In genomic region chr18:68241881-68242280, GRCh38 we compare ENCODE assay signal across 19 cellular contexts.
A peak's percentile ranks its signal among the peaks of the same experiment; 100 is the strongest.
DNase-seq lines count a peak whose midpoint lies in the region; ATAC-seq, FAIRE-seq and TF ChIP-seq lines count a peak whose summit lies in the region.
"Had no signal": no experiment of that assay in that cellular context is flagged by ENCODE, and none has a peak within 500 bp of the region (broad histone marks: within the 10 kb centered on the region; RNA-seq: fewer than 3 reads in every experiment).

No MANE protein-coding gene starts in this region.

- no peaks in the 10 kb centered on the region for H3K9me1 ChIP-seq in IMR-90 (ENCODE audit: insufficient read depth, low read length)

- H2BK20ac ChIP-seq in IMR-90 (ENCODE audit: low read depth, low read length) = no peak overlapping the region

- no peak overlapping the region for H4K5ac ChIP-seq in IMR-90 (ENCODE audit: low read depth, low read length)

- H3K9me3 ChIP-seq in HepG2 (ENCODE audit: low read length) = no peaks in the 10 kb centered on the region
- H3K9me3 ChIP-seq in right lobe of liver = no peaks in the 10 kb centered on the region
- H3K9me3 ChIP-seq in IMR-90 (ENCODE audit: control insufficient read depth, insufficient read depth, low read length) = 0 out of 2 replicates have a peak, but pooled peaks cover 2% of the 10 kb centered on the region
- no peaks in the 10 kb centered on the region for H3K9me3 ChIP-seq in neural cell (ENCODE audit: low read length)
- H3K9me3 ChIP-seq: Caco-2 had no signal

- BruUV-seq in HepG2 (replicated peaks; lab: Mats Ljungman, UMichigan) (no TSS peak), IMR-90 (replicated peaks; lab: Mats Ljungman, UMichigan) (no TSS peak)

- H3K27me3 ChIP-seq in HepG2 (ENCODE audit: control insufficient read depth in 1 of 2, insufficient read depth in 2 of 2, low read length in 2 of 2) (no peaks in the 10 kb centered on the region), right lobe of liver (no peaks in the 10 kb centered on the region), IMR-90 (ENCODE audit: control insufficient read depth, insufficient read depth, low read length) (no peaks in the 10 kb centered on the region), neural cell (ENCODE audit: insufficient read depth, low read depth, low read length) (no peaks in the 10 kb centered on the region)
- H3K27me3 ChIP-seq: BLaER1 treated with 17β-estradiol and CSF1 and Interleukin-3, amounts not matched to agents 10 nM and 100 nM had no signal

- intact Hi-C loops in HepG2 (cut with micrococcal nuclease; ENCODE audit: unreplicated experiment) = no loop called here
- intact Hi-C loops in right lobe of liver (cut with DNase I) = no loop called here
- intact Hi-C loops in IMR-90 (cut with micrococcal nuclease) = no loop called here

- no peak for TF ChIP-seq CTCF in HepG2 (CRISPR knock-in tag; IDR thresholded peaks at IDR 0.05)
- TF ChIP-seq CTCF in right lobe of liver (IDR thresholded peaks at IDR 0.05) = no peak
- TF ChIP-seq CTCF in IMR-90 (conservative IDR thresholded peaks at IDR 0.05; ENCODE audit: low read depth, low read length) = no peak
- no peak for TF ChIP-seq CTCF in neural cell (IDR thresholded peaks at IDR 0.05; ENCODE audit: poor library complexity, severe bottlenecking)

- H2AK5ac ChIP-seq in IMR-90 (ENCODE audit: low read depth, low read length) = no peak overlapping the region

- H3K4ac ChIP-seq in IMR-90 (ENCODE audit: low read depth, low read length) = no peak overlapping the region

- H3K9ac ChIP-seq in HepG2 (ENCODE audit: insufficient read depth, low read depth, low read length) = no peak overlapping the region
- no peak overlapping the region for H3K9ac ChIP-seq in IMR-90 (ENCODE audit: low read depth, low read length)
- no peak overlapping the region for H3K9ac ChIP-seq in neural cell (ENCODE audit: low read length)
- H3K9ac ChIP-seq: BLaER1 treated with 17β-estradiol and CSF1 and Interleukin-3, amounts not matched to agents 10 nM and 100 nM had no signal

- in situ Hi-C loops in HepG2 (cut with HindIII; ENCODE audit: extremely low pct_ligation_motif_present, low pct_unique_long_range_greater_than_20kb) = no loop called here
- in situ Hi-C loops in IMR-90 (cut with MboI; ENCODE audit: low sequenced_read_pairs) = no loop called here

- dilution Hi-C loops in IMR-90 (cut with HindIII; ENCODE audit: low sequenced_read_pairs, unreplicated experiment) = no loop called here

- H3F3A ChIP-seq in neural cell (ENCODE audit: insufficient read depth, low read length, poor library complexity, severe bottlenecking) = no peaks in the 10 kb centered on the region

- no peak for FAIRE-seq in HepG2 (lab: Jason Lieb, UNC)
- FAIRE-seq: G401.6, GM12891, GM19239 had no signal

- H2AK9ac ChIP-seq in IMR-90 (replicated peaks; ENCODE audit: low read depth, low read length, poor library complexity) = no peak overlapping the region

- H2BK5ac ChIP-seq in IMR-90 (ENCODE audit: low read depth, low read length, poor library complexity, severe bottlenecking) = no peak overlapping the region

- no peak overlapping the region for H2BK15ac ChIP-seq in IMR-90 (ENCODE audit: low read depth, low read length)

- H2BK120ac ChIP-seq in IMR-90 (ENCODE audit: low read depth, low read length) = no peak overlapping the region

- no peaks in the 10 kb centered on the region for H3K36me3 ChIP-seq in HepG2 (replicated peaks in 1 of 2; ENCODE audit: control insufficient read depth in 1 of 2, insufficient read depth in 2 of 2, low read length in 2 of 2)
- H3K36me3 ChIP-seq in right lobe of liver = no peaks in the 10 kb centered on the region
- no peaks in the 10 kb centered on the region for H3K36me3 ChIP-seq in IMR-90 (ENCODE audit: control insufficient read depth, insufficient read depth, low read length)
- H3K36me3 ChIP-seq in neural cell (ENCODE audit: insufficient read depth, low read length) = no peaks in the 10 kb centered on the region
- H3K36me3 ChIP-seq: BLaER1 treated with 17β-estradiol and CSF1 and Interleukin-3, amounts not matched to agents 10 nM and 100 nM had no signal

- H3K56ac ChIP-seq in IMR-90 (ENCODE audit: extremely low read depth, insufficient read depth, low read length) = no peak overlapping the region

- H3K79me2 ChIP-seq in HepG2 (ENCODE audit: insufficient read depth, low read length) = no peaks in the 10 kb centered on the region
- H3K79me2 ChIP-seq in neural cell (replicated peaks; ENCODE audit: insufficient read depth, low read length) = no peaks in the 10 kb centered on the region

- no peak overlapping the region for H3K23ac ChIP-seq in IMR-90 (ENCODE audit: low read depth, low read length)

- POLR2A ChIA-PET in HepG2 (lab: Yijun Ruan, JAX) (no interaction called here), IMR-90 (lab: Charles Lee; ENCODE audit: unreplicated experiment) (no interaction called here)

- H4K8ac ChIP-seq in IMR-90 (ENCODE audit: low read depth in 2 of 2, low read length in 2 of 2) = no peak overlapping the region

- TF ChIP-seq EP300 in HepG2 (IDR thresholded peaks at IDR 0.05; ENCODE audit: low read depth in 2 of 2, low read length in 2 of 2) (no peak), HepG2 (CRISPR knock-in tag; IDR thresholded peaks at IDR 0.05; ENCODE audit: borderline replicate concordance) (no peak), neural cell (conservative IDR thresholded peaks at IDR 0.05; ENCODE audit: poor library complexity, severe bottlenecking) (peak; percentile 62)

- H4K20me1 ChIP-seq in HepG2 (ENCODE audit: insufficient read depth, low read length) (no peaks in the 10 kb centered on the region), IMR-90 (ENCODE audit: insufficient read depth, low read length) (no peaks in the 10 kb centered on the region), neural cell (ENCODE audit: insufficient read depth) (no peaks in the 10 kb centered on the region)
- H4K20me1 ChIP-seq: BLaER1 treated with 17β-estradiol and CSF1 and Interleukin-3, amounts not matched to agents 10 nM and 100 nM had no signal

- H3K4me1 ChIP-seq in HepG2 (ENCODE audit: insufficient read depth, low read length) = no peaks in the 10 kb centered on the region
- no peaks in the 10 kb centered on the region for H3K4me1 ChIP-seq in right lobe of liver
- H3K4me1 ChIP-seq in IMR-90 (ENCODE audit: control insufficient read depth, insufficient read depth, low read length) = no peaks in the 10 kb centered on the region
- H3K4me1 ChIP-seq: BLaER1 treated with 17β-estradiol and CSF1 and Interleukin-3, amounts not matched to agents 10 nM and 100 nM; Caco-2 had no signal

- H2AFZ ChIP-seq in HepG2 (ENCODE audit: low read length) (no peak overlapping the region), IMR-90 (replicated peaks; ENCODE audit: low read length, poor library complexity) (no peak overlapping the region), neural cell (ENCODE audit: low read depth, low read length) (no peak overlapping the region)

- H3K9me2 ChIP-seq in neural cell (ENCODE audit: insufficient read depth, low read length) = no peaks in the 10 kb centered on the region

- no peak overlapping the region for H3K14ac ChIP-seq in IMR-90 (replicated peaks; ENCODE audit: low read depth, low read length)

- CTCF ChIA-PET in HepG2 (lab: Yijun Ruan, JAX; ENCODE audit: low intra/inter-chr PET ratio, low total read pairs) = no interaction called here
- CTCF ChIA-PET in IMR-90 (lab: Yijun Ruan, JAX) = no interaction called here

- no peak overlapping the region for H3K4me3 ChIP-seq in HepG2 (replicated peaks in 1 of 3; ENCODE audit: insufficient read depth in 1 of 3, low read depth in 2 of 3, low read length in 3 of 3)
- H3K4me3 ChIP-seq in right lobe of liver = no peak overlapping the region
- H3K4me3 ChIP-seq in IMR-90 (ENCODE audit: insufficient read depth, low read depth, low read length) = no peak overlapping the region
- H3K4me3 ChIP-seq in neural cell (ENCODE audit: low read length) = no peak overlapping the region
- H3K4me3 ChIP-seq: BLaER1 treated with 17β-estradiol and CSF1 and Interleukin-3, amounts not matched to agents 10 nM and 100 nM had no signal

- no peak overlapping the region for H4K91ac ChIP-seq in IMR-90 (ENCODE audit: insufficient read depth, low read depth, low read length)

- H3K79me1 ChIP-seq in IMR-90 (ENCODE audit: low read depth in 1 of 2, low read length in 2 of 2) = no peaks in the 10 kb centered on the region

- ATAC-seq in HepG2 = no peak
- no peak for ATAC-seq in right lobe of liver
- ATAC-seq in IMR-90 (ENCODE audit: low read depth) = no peak
- ATAC-seq: CD8-positive, alpha-beta T cell had no signal

- DNase-seq in HepG2 (ENCODE audit: low spot score) (no peak), right lobe of liver (no peak), IMR-90 (no peak), NCI-H226 (no peak), SK-N-DZ (ENCODE audit: low spot score) (no peak)
- DNase-seq: 8988T; AML-193; Caco-2; Calu3; CD4-positive, alpha-beta T cell; CD8-positive, alpha-beta T cell; DMS79 treated with DMSO at 0.1 percent for 48 hours; GF-D8 had no signal

- TF ChIP-seq POLR2A in HepG2 (IDR thresholded peaks at IDR 0.05; ENCODE audit: insufficient read depth in 1 of 2, low read depth in 2 of 2, low read length in 2 of 2) (no peak), right lobe of liver (IDR thresholded peaks at IDR 0.05) (no peak), IMR-90 (IDR thresholded peaks at IDR 0.05; ENCODE audit: low read depth, low read length) (no peak)

- H3K4me2 ChIP-seq in HepG2 (ENCODE audit: low read depth, low read length) (no peak overlapping the region), IMR-90 (ENCODE audit: low read depth, low read length) (no peak overlapping the region), neural cell (ENCODE audit: low read length) (no peak overlapping the region)
- H3K4me2 ChIP-seq: BLaER1 treated with 17β-estradiol and CSF1 and Interleukin-3, amounts not matched to agents 10 nM and 100 nM had no signal

- H3K27ac ChIP-seq in HepG2 (ENCODE audit: extremely low read length, insufficient read depth, low read length) = no peak overlapping the region
- no peak overlapping the region for H3K27ac ChIP-seq in right lobe of liver
- H3K27ac ChIP-seq in IMR-90 (ENCODE audit: insufficient read depth, low read length) = no peak overlapping the region
- H3K27ac ChIP-seq in neural cell (ENCODE audit: low read length) = peak overlapping the region; percentile 59
- H3K27ac ChIP-seq: BLaER1 treated with 17β-estradiol and CSF1 and Interleukin-3, amounts not matched to agents 10 nM and 100 nM; C4-2B had no signal

- H3K18ac ChIP-seq in IMR-90 (ENCODE audit: low read depth, low read length) = no peak overlapping the region

- TF ChIP-seq RAD21 in HepG2 (CRISPR knock-in tag; IDR thresholded peaks at IDR 0.05) (no peak), IMR-90 (IDR thresholded peaks at IDR 0.05; ENCODE audit: low read length) (no peak), neural cell (conservative IDR thresholded peaks at IDR 0.05) (no peak)

TF ChIP-seq in HepG2, 621 proteins besides CTCF, POLR2A, EP300 and RAD21 (continues in another document):
- TF ChIP-seq MAFF (IDR thresholded peaks at IDR 0.05; ENCODE audit: low read depth, low read length) = peak; percentile 83

TF ChIP-seq in IMR-90, 13 proteins besides CTCF, POLR2A, EP300 and RAD21 (continues in another document):
- TF ChIP-seq RFX5 (IDR thresholded peaks at IDR 0.05; ENCODE audit: low read depth, low read length) (no peak), FOS (IDR thresholded peaks at IDR 0.05; ENCODE audit: low read depth, low read length) (no peak)

TF ChIP-seq in neural cell, 6 proteins besides CTCF, POLR2A, EP300 and RAD21:
- TF ChIP-seq EZH2 (IDR thresholded peaks at IDR 0.05; ENCODE audit: borderline replicate concordance, insufficient read depth, low read length, poor library complexity, severe bottlenecking) (no peak), MXI1 (conservative IDR thresholded peaks at IDR 0.05; ENCODE audit: poor library complexity, severe bottlenecking) (no peak)
